1 cellular context compared by ENCODE assay signal in the genomic region with DNA sequence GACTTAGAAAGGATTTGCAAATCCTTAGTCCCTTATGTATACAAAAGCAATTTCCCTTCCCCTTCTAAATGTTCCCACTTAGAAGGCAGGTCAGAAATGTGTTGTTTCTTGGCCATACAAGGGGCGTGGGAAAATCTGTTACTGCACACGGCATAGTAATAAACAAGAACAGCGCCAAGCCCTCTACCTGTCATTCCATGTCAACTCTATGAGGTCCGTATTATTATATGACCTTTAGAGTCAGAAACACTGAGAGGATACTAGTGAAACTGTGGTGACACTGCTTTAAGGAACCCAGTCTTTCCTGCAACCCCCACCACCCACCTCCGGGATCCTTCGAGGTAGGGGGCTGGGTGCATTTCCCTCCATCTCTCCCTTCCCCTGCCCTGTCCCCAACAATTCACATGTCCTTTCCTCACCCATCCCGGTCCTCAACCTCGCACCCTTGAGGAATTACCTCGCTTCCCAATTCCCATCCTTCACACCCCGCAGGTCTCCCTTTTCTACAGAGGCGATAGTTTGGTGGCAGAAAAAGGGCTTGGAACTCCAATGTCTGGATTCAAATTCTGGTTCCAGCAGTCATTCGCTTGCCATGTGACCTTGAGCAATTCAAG.
TF ChIP-seq lines count a peak whose summit lies in the region.

No MANE protein-coding gene starts in this region.

TF ChIP-seq in GM23338, 12 proteins besides CTCF, POLR2A, EP300 and RAD21 (continued from another document):
- TF ChIP-seq, protein P1, sequence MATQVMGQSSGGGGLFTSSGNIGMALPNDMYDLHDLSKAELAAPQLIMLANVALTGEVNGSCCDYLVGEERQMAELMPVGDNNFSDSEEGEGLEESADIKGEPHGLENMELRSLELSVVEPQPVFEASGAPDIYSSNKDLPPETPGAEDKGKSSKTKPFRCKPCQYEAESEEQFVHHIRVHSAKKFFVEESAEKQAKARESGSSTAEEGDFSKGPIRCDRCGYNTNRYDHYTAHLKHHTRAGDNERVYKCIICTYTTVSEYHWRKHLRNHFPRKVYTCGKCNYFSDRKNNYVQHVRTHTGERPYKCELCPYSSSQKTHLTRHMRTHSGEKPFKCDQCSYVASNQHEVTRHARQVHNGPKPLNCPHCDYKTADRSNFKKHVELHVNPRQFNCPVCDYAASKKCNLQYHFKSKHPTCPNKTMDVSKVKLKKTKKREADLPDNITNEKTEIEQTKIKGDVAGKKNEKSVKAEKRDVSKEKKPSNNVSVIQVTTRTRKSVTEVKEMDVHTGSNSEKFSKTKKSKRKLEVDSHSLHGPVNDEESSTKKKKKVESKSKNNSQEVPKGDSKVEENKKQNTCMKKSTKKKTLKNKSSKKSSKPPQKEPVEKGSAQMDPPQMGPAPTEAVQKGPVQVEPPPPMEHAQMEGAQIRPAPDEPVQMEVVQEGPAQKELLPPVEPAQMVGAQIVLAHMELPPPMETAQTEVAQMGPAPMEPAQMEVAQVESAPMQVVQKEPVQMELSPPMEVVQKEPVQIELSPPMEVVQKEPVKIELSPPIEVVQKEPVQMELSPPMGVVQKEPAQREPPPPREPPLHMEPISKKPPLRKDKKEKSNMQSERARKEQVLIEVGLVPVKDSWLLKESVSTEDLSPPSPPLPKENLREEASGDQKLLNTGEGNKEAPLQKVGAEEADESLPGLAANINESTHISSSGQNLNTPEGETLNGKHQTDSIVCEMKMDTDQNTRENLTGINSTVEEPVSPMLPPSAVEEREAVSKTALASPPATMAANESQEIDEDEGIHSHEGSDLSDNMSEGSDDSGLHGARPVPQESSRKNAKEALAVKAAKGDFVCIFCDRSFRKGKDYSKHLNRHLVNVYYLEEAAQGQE (IDR thresholded peaks at IDR 0.05; ENCODE audit: unreplicated experiment), result no peak
- TF ChIP-seq ZNF331 (CRISPR knock-in tag; IDR thresholded peaks at IDR 0.05; ENCODE audit: low read depth), result no peak
- no peak for TF ChIP-seq EZH2 (IDR thresholded peaks at IDR 0.05; ENCODE audit: low read depth, unreplicated experiment)
- no peak for TF ChIP-seq POLR2AphosphoS5 (IDR thresholded peaks at IDR 0.05; ENCODE audit: low read depth)
- no peak for TF ChIP-seq ZNF114 (CRISPR knock-in tag; IDR thresholded peaks at IDR 0.05)
- no peak for TF ChIP-seq STAT1 (IDR thresholded peaks at IDR 0.05; ENCODE audit: unreplicated experiment)
- TF ChIP-seq CREB1 (CRISPR knock-in tag; IDR thresholded peaks at IDR 0.05; ENCODE audit: low read depth), result no peak
- no peak for TF ChIP-seq EZH2phosphoT487 (IDR thresholded peaks at IDR 0.05; ENCODE audit: unreplicated experiment)
